In the genomic region with DNA sequence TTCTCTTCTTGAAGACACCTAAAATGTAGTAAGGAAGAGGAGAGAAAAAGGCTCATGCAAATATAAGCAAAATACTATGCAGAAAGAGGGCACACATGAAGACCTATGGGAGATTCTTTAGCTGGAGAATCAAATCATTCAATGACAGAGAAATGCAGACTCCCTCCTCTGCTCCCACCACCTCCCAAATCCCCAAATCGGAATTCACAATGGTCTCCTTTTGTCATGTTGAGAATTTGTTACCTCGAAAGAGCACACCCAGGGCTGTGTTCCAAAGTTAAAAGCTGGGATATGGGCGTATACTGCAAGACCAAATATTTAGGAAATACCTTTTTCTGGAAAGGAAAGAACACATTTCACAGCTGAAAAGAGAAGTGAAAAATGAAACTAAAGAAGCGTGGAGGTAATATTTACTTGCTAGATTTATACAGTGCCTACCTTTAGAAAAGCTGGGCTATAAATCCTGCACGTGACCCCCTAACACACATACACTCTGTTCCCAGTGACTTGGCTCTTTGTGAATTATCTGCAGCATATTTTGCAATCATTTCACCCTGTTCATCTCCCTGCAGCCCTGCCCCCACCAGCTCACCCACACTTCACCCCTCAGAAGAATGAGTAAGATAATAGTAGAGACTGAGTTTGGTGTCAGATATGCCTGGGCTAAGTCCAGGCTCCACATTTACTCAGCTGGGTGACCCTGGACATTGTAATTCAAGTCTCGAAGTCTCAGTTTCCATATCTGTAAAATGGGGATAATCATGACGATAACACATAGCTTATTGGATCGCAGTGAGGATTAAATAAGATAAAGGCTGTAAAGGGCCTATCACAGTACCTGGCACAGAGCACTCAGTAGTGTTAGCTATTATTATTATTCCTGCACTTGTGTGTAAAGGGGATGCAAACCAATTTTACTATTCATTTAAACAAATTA, we compare ENCODE assay signal across 19 cellular contexts. TPM values are rescaled to one million over a fixed set of nuclear protein-coding genes. Genes with fewer than 3 reads are reported as not detected.
DNase-seq lines count a peak whose midpoint lies in the region; ATAC-seq and TF ChIP-seq lines count a peak whose summit lies in the region.
"Had no signal": no experiment of that assay in that cellular context is flagged by ENCODE, and none has a peak within 500 bp of the region (broad histone marks: within the 10 kb centered on the region; RNA-seq: fewer than 3 reads in every experiment).

No MANE protein-coding gene starts in this region.

- peaks cover 39% of the 10 kb centered on the region for H3K27me3 ChIP-seq in H7 (ENCODE audit: control insufficient read depth, insufficient read depth, low read length)
- peaks cover 45% of the 10 kb centered on the region for H3K27me3 ChIP-seq in iPS-18a (ENCODE audit: control insufficient read depth, insufficient read depth, low read length)

- peaks cover 21% of the 10 kb centered on the region for H3K4me1 Mint-ChIP-seq in nephron progenitor cell
- H3K4me1 Mint-ChIP-seq in Calu3 (ENCODE audit: low read depth, unreplicated experiment) = no peaks in the 10 kb centered on the region

- H3K36me3 Mint-ChIP-seq in nephron progenitor cell (ENCODE audit: low read depth) (no peaks in the 10 kb centered on the region), Calu3 (ENCODE audit: insufficient read depth, unreplicated experiment) (no peaks in the 10 kb centered on the region)
- H3K36me3 Mint-ChIP-seq: activated naive CD8-positive, alpha-beta T cell treated with anti-CD3 and anti-CD28 coated beads for 36 hours; CD4-positive, CD25-positive, alpha-beta regulatory T cell had no signal

- H3K27ac ChIP-seq in iPS-18a (ENCODE audit: low read length) = no peak overlapping the region
- H3K27ac ChIP-seq: dorsolateral prefrontal cortex had no signal

- no peak for ATAC-seq in HG03342 (IDR thresholded peaks at IDR 0.05; ENCODE audit: unreplicated experiment)
- ATAC-seq: activated T-cell treated with anti-CD3 and anti-CD28 coated beads, Interleukin-2, amount 50 U/mL, for 4 hours; stimulated activated naive CD8-positive, alpha-beta T cell treated with anti-CD3 and anti-CD28 coated beads, Interleukin-15, Interleukin-2, amounts not matched to agents 100 U/mL and 50 U/mL, for 24 hours had no signal

- TF ChIP-seq CTCF in AG10803 (conservative IDR thresholded peaks at IDR 0.05; ENCODE audit: low read length) = no peak
- TF ChIP-seq CTCF in nephron progenitor cell (IDR thresholded peaks at IDR 0.05) = no peak
- TF ChIP-seq CTCF in Calu3 (IDR thresholded peaks at IDR 0.05; ENCODE audit: unreplicated experiment) = no peak

- no peak overlapping the region for H3K9ac ChIP-seq in iPS-18a (ENCODE audit: low read length)

- peaks cover 67% of the 10 kb centered on the region for H3K27me3 Mint-ChIP-seq in nephron progenitor cell (ENCODE audit: low read depth, poor library complexity)
- H3K27me3 Mint-ChIP-seq in Calu3 (ENCODE audit: unreplicated experiment) = peaks cover 98% of the 10 kb centered on the region

- DNase-seq in AG10803 (ENCODE audit: low read depth) = peak; percentile 25
- peak; percentile 61 for DNase-seq in H7
- peak; percentile 22 for DNase-seq in RPMI8226
- no peak for DNase-seq in nephron progenitor cell
- DNase-seq in DMS 273 treated with DMSO at 0.1 percent for 48 hours (lab: John Stamatoyannopoulos, UW) = no peak
- DNase-seq in Calu3 = no peak
- DNase-seq: activated CD4-positive, alpha-beta T cell treated with anti-CD3 and anti-CD28 coated beads, Interleukin-2, amount 50 U/mL, for 48 hours; activated naive CD8-positive, alpha-beta T cell treated with anti-CD3 and anti-CD28 coated beads for 36 hours; activated T-cell treated with anti-CD3 and anti-CD28 coated beads, Interleukin-2, amount 50 U/mL, for 4 hours; CD4-positive, CD25-positive, alpha-beta regulatory T cell; DMS79 treated with DMSO at 0.1 percent for 48 hours; dorsolateral prefrontal cortex; islet precursor cell; mesendoderm; NCI-H2081; NCI-H69; stimulated activated naive CD8-positive, alpha-beta T cell treated with anti-CD3 and anti-CD28 coated beads, Interleukin-15, Interleukin-2, amounts not matched to agents 100 U/mL and 50 U/mL, for 24 hours had no signal

- no TSS peak for BruUV-seq in Calu3 (replicated peaks; lab: Mats Ljungman, UMichigan)

- H3K9me3 ChIP-seq in iPS-18a (ENCODE audit: control insufficient read depth, low read depth, low read length) = no peaks in the 10 kb centered on the region

- H3K4me1 ChIP-seq in iPS-18a (ENCODE audit: control insufficient read depth, low read depth, low read length) = peaks cover 13% of the 10 kb centered on the region

- no peaks in the 10 kb centered on the region for H3K36me3 ChIP-seq in H7 (replicated peaks; ENCODE audit: control insufficient read depth, insufficient read depth, low read length)
- H3K36me3 ChIP-seq in iPS-18a (ENCODE audit: control insufficient read depth, low read depth, low read length) = no peaks in the 10 kb centered on the region

- H3K4me3 Mint-ChIP-seq in nephron progenitor cell = no peak overlapping the region
- H3K4me3 Mint-ChIP-seq in Calu3 (ENCODE audit: low read depth, unreplicated experiment) = no peak overlapping the region
- H3K4me3 Mint-ChIP-seq: activated naive CD8-positive, alpha-beta T cell treated with anti-CD3 and anti-CD28 coated beads for 36 hours had no signal

- H3K9me3 Mint-ChIP-seq in nephron progenitor cell (no peaks in the 10 kb centered on the region), Calu3 (ENCODE audit: low read depth, unreplicated experiment) (no peaks in the 10 kb centered on the region)
- H3K9me3 Mint-ChIP-seq: activated naive CD8-positive, alpha-beta T cell treated with anti-CD3 and anti-CD28 coated beads for 36 hours; activated T-cell treated with anti-CD3 and anti-CD28 coated beads, Interleukin-2, amount 50 U/mL, for 4 hours had no signal

- H3K27ac Mint-ChIP-seq in nephron progenitor cell (no peak overlapping the region), Calu3 (ENCODE audit: unreplicated experiment) (no peak overlapping the region)
- H3K27ac Mint-ChIP-seq: activated naive CD8-positive, alpha-beta T cell treated with anti-CD3 and anti-CD28 coated beads for 36 hours; CD4-positive, CD25-positive, alpha-beta regulatory T cell had no signal

- H3K4me3 ChIP-seq in AG10803 (ENCODE audit: low read length) = no peak overlapping the region
- H3K4me3 ChIP-seq in H7 (ENCODE audit: insufficient read depth, low read depth, low read length) = no peak overlapping the region
- H3K4me3 ChIP-seq in iPS-18a (ENCODE audit: low read length) = peak overlapping the region; percentile 6
- H3K4me3 ChIP-seq: dorsolateral prefrontal cortex had no signal

- CTCF ChIA-PET in Calu3 (lab: Charles Lee) = interaction anchor here (0.5 kb wide), 1 partner anchor 379 kb away, joined by 4 read pairs; no protein-coding TSS in a partner anchor

- intact Hi-C loops in Calu3 (cut with micrococcal nuclease; ENCODE audit: unreplicated experiment) = no loop called here

RNA-seq across cellular contexts. Expression of a gene that starts 2.9 kb away (rescaled TPM):
- 0.35 and 0.89 TPM in 2 replicates for total RNA-seq in H7 (2014; rRNA removed; shearing (Covaris generic))
- total RNA-seq in Calu3 (2022) = not detected in 2 replicates

RNA-seq across cellular contexts. Expression of a gene that starts 45.6 kb away (rescaled TPM):
- 18.5 and 19.8 TPM in 2 replicates for total RNA-seq in H7 (2014; rRNA removed; shearing (Covaris generic))
- 6.3 and 8.6 TPM in 2 replicates for total RNA-seq in Calu3 (2022)

Comparison
In these comparisons a context has a peak if more than half of its experiments do, and no peak if none do; other contexts are left out.
1. DNase-seq: peak in AG10803 (single experiment), H7 (single experiment) and RPMI8226 (single experiment); none in nephron progenitor cell (single experiment), DMS 273 treated with DMSO at 0.1 percent for 48 hours (single experiment) and Calu3 (single experiment).